In genomic region chr3:162847511-162847910, GRCh38 we compare ENCODE assay signal across 14 cellular contexts.
DNase-seq lines count a peak whose midpoint lies in the region; ATAC-seq, FAIRE-seq and TF ChIP-seq lines count a peak whose summit lies in the region.
"Had no signal": no experiment of that assay in that cellular context is flagged by ENCODE, and none has a peak within 500 bp of the region (broad histone marks: within the 10 kb centered on the region; RNA-seq: fewer than 3 reads in every experiment).

No MANE protein-coding gene starts in this region.

- ATAC-seq in activated CD8-positive, alpha-beta T cell treated with anti-CD3 and anti-CD28 coated beads, Interleukin-2, amount 10 ng/mL, durations not matched to agents 7 days and 5 days = no peak
- ATAC-seq in GM19324 (IDR thresholded peaks at IDR 0.05; ENCODE audit: low FRiP score, unreplicated experiment) = no peak

- DNase-seq in RCC 7860 (ENCODE audit: low spot score) = peak; percentile 3
- DNase-seq in endothelial cell (ENCODE audit: low spot score) = no peak
- DNase-seq in nephron progenitor cell = no peak
- no peak for DNase-seq in HuH-7 (ENCODE audit: low spot score)
- no peak for DNase-seq in kidney glomerular epithelial cell (lab: John Stamatoyannopoulos, UW)
- DNase-seq in activated CD8-positive, alpha-beta T cell treated with anti-CD3 and anti-CD28 coated beads, Interleukin-2, amount 10 ng/mL, durations not matched to agents 7 days and 5 days = no peak
- DNase-seq: AML-193; CD4-positive, CD25-positive, alpha-beta regulatory T cell; DMS53; GOT3; H9 had no signal

- H3K4me1 Mint-ChIP-seq in endothelial cell (ENCODE audit: unreplicated experiment) (no peaks in the 10 kb centered on the region), nephron progenitor cell (peaks cover 6% of the 10 kb centered on the region)
- H3K4me1 Mint-ChIP-seq in activated CD8-positive, alpha-beta T cell treated with anti-CD3 and anti-CD28 coated beads, Interleukin-2, amount 10 ng/mL, durations not matched to agents 7 days and 5 days (ENCODE audit: low read depth) = no peaks in the 10 kb centered on the region
- H3K4me1 Mint-ChIP-seq: CD4-positive, CD25-positive, alpha-beta regulatory T cell; H9; IgD-negative memory B cell had no signal

- POLR2A ChIA-PET in activated CD8-positive, alpha-beta T cell treated with anti-CD3 and anti-CD28 coated beads, Interleukin-2, amount 10 ng/mL, durations not matched to agents 7 days and 5 days (lab: Charles Lee) = no interaction called here

- FAIRE-seq in RCC 7860 (lab: Jason Lieb, UNC) = peak; percentile 75
- FAIRE-seq: GM12891 had no signal

- CTCF ChIA-PET in activated CD8-positive, alpha-beta T cell treated with anti-CD3 and anti-CD28 coated beads, Interleukin-2, amount 10 ng/mL, durations not matched to agents 7 days and 5 days (lab: Charles Lee) = no interaction called here

- no peaks in the 10 kb centered on the region for H3K27me3 Mint-ChIP-seq in endothelial cell (ENCODE audit: unreplicated experiment)
- no peaks in the 10 kb centered on the region for H3K27me3 Mint-ChIP-seq in nephron progenitor cell (ENCODE audit: low read depth, poor library complexity)
- H3K27me3 Mint-ChIP-seq in activated CD8-positive, alpha-beta T cell treated with anti-CD3 and anti-CD28 coated beads, Interleukin-2, amount 10 ng/mL, durations not matched to agents 7 days and 5 days (ENCODE audit: low read depth) = no peaks in the 10 kb centered on the region
- H3K27me3 Mint-ChIP-seq: CD4-positive, CD25-positive, alpha-beta regulatory T cell; IgD-negative memory B cell had no signal

- H3K27ac Mint-ChIP-seq in endothelial cell (ENCODE audit: unreplicated experiment) (no peak overlapping the region), nephron progenitor cell (no peak overlapping the region)
- H3K27ac Mint-ChIP-seq in activated CD8-positive, alpha-beta T cell treated with anti-CD3 and anti-CD28 coated beads, Interleukin-2, amount 10 ng/mL, durations not matched to agents 7 days and 5 days = no peak overlapping the region
- H3K27ac Mint-ChIP-seq: CD4-positive, CD25-positive, alpha-beta regulatory T cell; H9; IgD-negative memory B cell had no signal

- H3K4me3 Mint-ChIP-seq in endothelial cell (ENCODE audit: unreplicated experiment) (no peak overlapping the region), nephron progenitor cell (no peak overlapping the region)
- no peak overlapping the region for H3K4me3 Mint-ChIP-seq in activated CD8-positive, alpha-beta T cell treated with anti-CD3 and anti-CD28 coated beads, Interleukin-2, amount 10 ng/mL, durations not matched to agents 7 days and 5 days
- H3K4me3 Mint-ChIP-seq: CD4-positive, CD25-positive, alpha-beta regulatory T cell; H9; IgD-negative memory B cell had no signal

- TF ChIP-seq CTCF in endothelial cell (IDR thresholded peaks at IDR 0.05; ENCODE audit: unreplicated experiment) (peak; percentile 50), nephron progenitor cell (IDR thresholded peaks at IDR 0.05) (peak; percentile 13)

- H3K36me3 Mint-ChIP-seq in endothelial cell (ENCODE audit: low read depth, unreplicated experiment) (peaks cover 4% of the 10 kb centered on the region), nephron progenitor cell (ENCODE audit: low read depth) (no peaks in the 10 kb centered on the region)
- H3K36me3 Mint-ChIP-seq in activated CD8-positive, alpha-beta T cell treated with anti-CD3 and anti-CD28 coated beads, Interleukin-2, amount 10 ng/mL, durations not matched to agents 7 days and 5 days (ENCODE audit: low read depth) = no peaks in the 10 kb centered on the region
- H3K36me3 Mint-ChIP-seq: CD4-positive, CD25-positive, alpha-beta regulatory T cell; IgD-negative memory B cell had no signal

- H3K9me3 Mint-ChIP-seq in endothelial cell (ENCODE audit: unreplicated experiment) (no peaks in the 10 kb centered on the region), nephron progenitor cell (peaks cover 3% of the 10 kb centered on the region)
- H3K9me3 Mint-ChIP-seq in activated CD8-positive, alpha-beta T cell treated with anti-CD3 and anti-CD28 coated beads, Interleukin-2, amount 10 ng/mL, durations not matched to agents 7 days and 5 days (ENCODE audit: insufficient read depth) = no peaks in the 10 kb centered on the region
- H3K9me3 Mint-ChIP-seq: H9 had no signal
